Comparison of ENCODE assay signal across 9 cellular contexts in genomic region chr3:158094235-158094916, GRCh38. TPM values are rescaled to one million over a fixed set of nuclear protein-coding genes. Genes with fewer than 3 reads are reported as not detected.
DNase-seq lines count a peak whose midpoint lies in the region; ATAC-seq and TF ChIP-seq lines count a peak whose summit lies in the region.
"Had no signal": no experiment of that assay in that cellular context is flagged by ENCODE, and none has a peak within 500 bp of the region (broad histone marks: within the 10 kb centered on the region; RNA-seq: fewer than 3 reads in every experiment).

No MANE protein-coding gene starts in this region.

- peak; percentile 5 for TF ChIP-seq CTCF in choroid plexus epithelial cell (conservative IDR thresholded peaks at IDR 0.05; ENCODE audit: low read depth, low read length)
- TF ChIP-seq CTCF in testis (IDR thresholded peaks at IDR 0.05): no peak

- H3K27me3 ChIP-seq in testis: no peaks in the 10 kb centered on the region

- no peak for TF ChIP-seq POLR2A in testis (IDR thresholded peaks at IDR 0.05)

- intact Hi-C loops in testis (cut with DNase I; ENCODE audit: low total_unique reads): no loop called here

- H3K27ac ChIP-seq in testis: no peak overlapping the region

- WGBS in testis, 2 donors: 7 to 21% methylated on average over 16 to 58 of the region's 58 CpGs

- DNase-seq in activated CD8-positive, alpha-beta memory T cell treated with anti-CD3 and anti-CD28 coated beads for 24 hours: peak; percentile 57
- DNase-seq in activated CD8-positive, alpha-beta memory T cell treated with anti-CD3 and anti-CD28 coated beads, Interleukin-2, amount 50 U/mL, for 48 hours: no peak
- DNase-seq in choroid plexus epithelial cell (ENCODE audit: low read depth) (no peak), testis (peak; percentile 40), NCI-H774 (lab: John Stamatoyannopoulos, UW) (no peak), amygdala (lab: John Stamatoyannopoulos, UW) (no peak)
- DNase-seq in activated CD4-positive, alpha-beta T cell treated with anti-CD3 and anti-CD28 coated beads, Interleukin-2, amount 50 U/mL, for 4 hours: no peak
- DNase-seq: stimulated activated CD4-positive, alpha-beta T cell treated with anti-CD3 and anti-CD28 coated beads, Interleukin-4, amount 100 ng/mL, for 24 hours had no signal

- ATAC-seq in HG02884 (IDR thresholded peaks at IDR 0.05; ENCODE audit: unreplicated experiment): peak; percentile 54

- H3K4me3 ChIP-seq in choroid plexus epithelial cell (ENCODE audit: low read depth, low read length) (no peak overlapping the region), testis (peak overlapping the region; percentile 20 to 24)

- H3K36me3 ChIP-seq in testis (ENCODE audit: low read depth, missing control alignments): no peaks in the 10 kb centered on the region

- H3K4me1 ChIP-seq in testis: peaks cover 4% of the 10 kb centered on the region

- H3K9me3 ChIP-seq in testis: no peaks in the 10 kb centered on the region

RNA-seq across cellular contexts. Expression of gene SHOX2, which starts 11.8 kb away (rescaled TPM):
- total RNA-seq in testis: 1 to 10 TPM; 2.0 to 3.0 TPM
- 3.2 TPM for polyA plus RNA-seq in testis (ENCODE audit: insufficient read depth, low read depth, low replicate concordance)

RNA-seq across cellular contexts. Expression of gene RSRC1, which starts 15.5 kb away (rescaled TPM):
- total RNA-seq in testis: 10 to 100 TPM; 43.8 to 53.3 TPM
- 12.6 TPM for polyA plus RNA-seq in testis (ENCODE audit: insufficient read depth, low read depth, low replicate concordance)

Comparison
In these comparisons a context has a peak if more than half of its experiments do, and no peak if none do; other contexts are left out.
1. DNase-seq: peak in activated CD8-positive, alpha-beta memory T cell treated with anti-CD3 and anti-CD28 coated beads for 24 hours (single experiment) and testis (single experiment); none in activated CD8-positive, alpha-beta memory T cell treated with anti-CD3 and anti-CD28 coated beads, Interleukin-2, amount 50 U/mL, for 48 hours (single experiment), choroid plexus epithelial cell (single experiment), NCI-H774 (single experiment), activated CD4-positive, alpha-beta T cell treated with anti-CD3 and anti-CD28 coated beads, Interleukin-2, amount 50 U/mL, for 4 hours (0 of 2) and amygdala (0 of 56).